Comparison of ENCODE assay signal across 29 cellular contexts in genomic region chr15:76134537-76134936, GRCh38.
"Had no signal": no experiment of that assay in that cellular context is flagged by ENCODE, and none has a peak within 500 bp of the region (broad histone marks: within the 10 kb centered on the region; RNA-seq: fewer than 3 reads in every experiment).

No MANE protein-coding gene starts in this region.

- H3K4me3 Mint-ChIP-seq: activated CD4-positive, alpha-beta memory T cell treated with anti-CD3 and anti-CD28 coated beads for 36 hours; activated CD4-positive, alpha-beta T cell treated with anti-CD3 and anti-CD28 coated beads for 36 hours; activated CD4-positive, alpha-beta T cell treated with anti-CD3 and anti-CD28 coated beads, Interleukin-2, amount 10 ng/mL, durations not matched to agents 24 days and 14 days; activated CD8-positive, alpha-beta memory T cell treated with anti-CD3 and anti-CD28 coated beads, Interleukin-2, amount 10 ng/mL, durations not matched to agents 7 days and 5 days; activated CD8-positive, alpha-beta T cell treated with anti-CD3 and anti-CD28 coated beads, Interleukin-2, amount 10 ng/mL, durations not matched to agents 7 days and 5 days; activated naive CD4-positive, alpha-beta T cell treated with anti-CD3 and anti-CD28 coated beads, Interleukin-2, amount 10 ng/mL, durations not matched to agents 7 days and 5 days; activated naive CD8-positive, alpha-beta T cell treated with anti-CD3 and anti-CD28 coated beads, Interleukin-2, amount 10 ng/mL, durations not matched to agents 7 days and 5 days; activated T-helper 1 cell treated with anti-CD3 and anti-CD28 coated beads, Interleukin-12 subunit alpha, Interleukin-12 subunit beta, Interleukin-2, Interleukin-4 antibody, amounts not matched to agents 30 ng/mL and 10 ng/mL and 1 ng/mL, durations not matched to agents 14 hours and 24 hours and 36 hours; brain; endodermal cell; T-helper 17 cell had no signal

- H3K36me3 Mint-ChIP-seq: activated CD4-positive, alpha-beta memory T cell treated with anti-CD3 and anti-CD28 coated beads for 36 hours; activated CD8-positive, alpha-beta memory T cell treated with anti-CD3 and anti-CD28 coated beads, Interleukin-2, amount 10 ng/mL, durations not matched to agents 7 days and 5 days; activated naive CD4-positive, alpha-beta T cell treated with anti-CD3 and anti-CD28 coated beads, Interleukin-2, amount 10 ng/mL, durations not matched to agents 7 days and 5 days; activated naive CD4-positive, alpha-beta T cell treated with anti-CD3 and anti-CD28 coated beads, Interleukin-2, amount 50 U/mL, for 72 hours; activated naive CD8-positive, alpha-beta T cell treated with anti-CD3 and anti-CD28 coated beads, Interleukin-2, amount 10 ng/mL, durations not matched to agents 7 days and 5 days had no signal

- H3K4me3 ChIP-seq: ascending aorta, breast epithelium, cardiac muscle cell, colonic mucosa had no signal

- H3K27ac ChIP-seq: ascending aorta, breast epithelium, cardiac muscle cell, colonic mucosa had no signal

- H3K36me3 ChIP-seq: ascending aorta, breast epithelium, cardiac muscle cell, colonic mucosa had no signal

- H3K27me3 ChIP-seq: ascending aorta, breast epithelium, colonic mucosa had no signal

- ATAC-seq: activated CD4-positive, alpha-beta T cell treated with anti-CD3 and anti-CD28 coated beads for 36 hours; activated CD8-positive, alpha-beta memory T cell treated with anti-CD3 and anti-CD28 coated beads, Interleukin-2, amount 10 ng/mL, durations not matched to agents 7 days and 5 days; activated CD8-positive, alpha-beta T cell treated with anti-CD3 and anti-CD28 coated beads, Interleukin-2, amount 10 ng/mL, durations not matched to agents 7 days and 5 days; activated naive CD4-positive, alpha-beta T cell treated with anti-CD3 and anti-CD28 coated beads, Interleukin-2, amount 50 U/mL, for 72 hours; esophagus mucosa; T-helper 17 cell had no signal

- H3K9me3 ChIP-seq: ascending aorta, breast epithelium, colonic mucosa had no signal

- H3K4me1 Mint-ChIP-seq: brain, T-helper 17 cell had no signal

- H3K4me1 ChIP-seq: ascending aorta, breast epithelium, colonic mucosa had no signal

- H3K9me3 Mint-ChIP-seq: activated CD4-positive, alpha-beta T cell treated with anti-CD3 and anti-CD28 coated beads, Interleukin-2, amount 10 ng/mL, durations not matched to agents 24 days and 14 days; activated naive CD4-positive, alpha-beta T cell treated with anti-CD3 and anti-CD28 coated beads, Interleukin-2, amount 10 ng/mL, durations not matched to agents 7 days and 5 days; activated naive CD4-positive, alpha-beta T cell treated with anti-CD3 and anti-CD28 coated beads, Interleukin-2, amount 50 U/mL, for 72 hours; activated naive CD8-positive, alpha-beta T cell treated with anti-CD3 and anti-CD28 coated beads, Interleukin-2, amount 10 ng/mL, durations not matched to agents 7 days and 5 days; activated T-helper 1 cell treated with anti-CD3 and anti-CD28 coated beads, Interleukin-12 subunit alpha, Interleukin-12 subunit beta, Interleukin-2, Interleukin-4 antibody, amounts not matched to agents 30 ng/mL and 10 ng/mL and 1 ng/mL, durations not matched to agents 14 hours and 24 hours and 36 hours; brain; endodermal cell had no signal

- DNase-seq: activated CD4-positive, alpha-beta memory T cell treated with anti-CD3 and anti-CD28 coated beads for 36 hours; activated CD4-positive, alpha-beta T cell treated with anti-CD3 and anti-CD28 coated beads for 36 hours; activated CD4-positive, alpha-beta T cell treated with anti-CD3 and anti-CD28 coated beads, Interleukin-2, amount 10 ng/mL, durations not matched to agents 24 days and 14 days; activated CD4-positive, CD25-positive, alpha-beta regulatory T cell; activated CD4-positive, CD25-positive, alpha-beta regulatory T cell treated with anti-CD3 and anti-CD28 coated beads, Interleukin-2, amount 50 U/mL, for 72 hours; activated CD8-positive, alpha-beta memory T cell treated with anti-CD3 and anti-CD28 coated beads, Interleukin-2, amount 10 ng/mL, durations not matched to agents 7 days and 5 days; activated CD8-positive, alpha-beta memory T cell treated with anti-CD3 and anti-CD28 coated beads, Interleukin-2, amount 50 U/mL, for 4 hours; activated CD8-positive, alpha-beta T cell treated with anti-CD3 and anti-CD28 coated beads, Interleukin-2, amount 10 ng/mL, durations not matched to agents 7 days and 5 days; activated gamma-delta T cell; activated naive CD4-positive, alpha-beta T cell; activated naive CD4-positive, alpha-beta T cell treated with anti-CD3 and anti-CD28 coated beads, Interleukin-2, amount 10 ng/mL, durations not matched to agents 7 days and 5 days; activated naive CD8-positive, alpha-beta T cell treated with anti-CD3 and anti-CD28 coated beads, Interleukin-2, amount 10 ng/mL, durations not matched to agents 7 days and 5 days; activated T-cell treated with anti-CD3 and anti-CD28 coated beads, Interleukin-2, amount 50 U/mL, for 1 hour; activated T-cell treated with anti-CD3 and anti-CD28 coated beads, Interleukin-2, amount 50 U/mL, for 48 hours; central memory CD4-positive, alpha-beta T cell; cerebellar nuclear complex; colonic mucosa; effector memory CD4-positive, alpha-beta T cell; endodermal cell; foreskin fibroblast; T-helper 1 cell; T-helper 17 cell had no signal

- H3K27ac Mint-ChIP-seq: activated CD4-positive, alpha-beta memory T cell treated with anti-CD3 and anti-CD28 coated beads for 36 hours; activated CD4-positive, alpha-beta T cell treated with anti-CD3 and anti-CD28 coated beads for 36 hours; activated CD4-positive, alpha-beta T cell treated with anti-CD3 and anti-CD28 coated beads, Interleukin-2, amount 10 ng/mL, durations not matched to agents 24 days and 14 days; activated CD8-positive, alpha-beta memory T cell treated with anti-CD3 and anti-CD28 coated beads, Interleukin-2, amount 10 ng/mL, durations not matched to agents 7 days and 5 days; activated CD8-positive, alpha-beta T cell treated with anti-CD3 and anti-CD28 coated beads, Interleukin-2, amount 10 ng/mL, durations not matched to agents 7 days and 5 days; activated naive CD4-positive, alpha-beta T cell treated with anti-CD3 and anti-CD28 coated beads, Interleukin-2, amount 10 ng/mL, durations not matched to agents 7 days and 5 days; activated naive CD4-positive, alpha-beta T cell treated with anti-CD3 and anti-CD28 coated beads, Interleukin-2, amount 50 U/mL, for 72 hours; activated naive CD8-positive, alpha-beta T cell treated with anti-CD3 and anti-CD28 coated beads, Interleukin-2, amount 10 ng/mL, durations not matched to agents 7 days and 5 days; activated T-helper 1 cell treated with anti-CD3 and anti-CD28 coated beads, Interleukin-12 subunit alpha, Interleukin-12 subunit beta, Interleukin-2, Interleukin-4 antibody, amounts not matched to agents 30 ng/mL and 10 ng/mL and 1 ng/mL, durations not matched to agents 14 hours and 24 hours and 36 hours; brain; endodermal cell; T-helper 17 cell had no signal
